In genomic region chr11:316031-316701, GRCh38 we compare ENCODE assay signal across 8 cellular contexts. TPM values are rescaled to one million over a fixed set of nuclear protein-coding genes. Genes with fewer than 3 reads are reported as not detected.
DNase-seq lines count a peak whose midpoint lies in the region; ATAC-seq and TF ChIP-seq lines count a peak whose summit lies in the region.
"Had no signal": no experiment of that assay in that cellular context is flagged by ENCODE, and none has a peak within 500 bp of the region (broad histone marks: within the 10 kb centered on the region; RNA-seq: fewer than 3 reads in every experiment).

No MANE protein-coding gene starts in this region.

- intact Hi-C loops in left lung (cut with DNase I) = no loop called here

- DNase-seq in AG09309 (ENCODE audit: low read depth) (no peak), left lung (peak; percentile 45 to 87), NCI-H748 treated with DMSO at 0.1 percent for 48 hours (lab: John Stamatoyannopoulos, UW) (no peak)
- peak; percentile 72 for DNase-seq in activated CD8-positive, alpha-beta memory T cell treated with anti-CD3 and anti-CD28 coated beads, Interleukin-2, amount 50 U/mL, for 48 hours
- DNase-seq: hypothalamus, NCI-H774 had no signal

- H3K27me3 ChIP-seq in left lung = peaks cover 3 to 8% of the 10 kb centered on the region in 2 donors

- peaks cover 16 to 60% of the 10 kb centered on the region in 2 donors for H3K4me1 ChIP-seq in left lung

- H3K36me3 ChIP-seq in left lung = peaks cover 0 to 13% of the 10 kb centered on the region in 2 donors

- H3K27ac ChIP-seq in left lung = peak overlapping the region; percentile 47 to 91

- ATAC-seq in left lung = no peak
- no peak for ATAC-seq in GM19452 (IDR thresholded peaks at IDR 0.05; ENCODE audit: unreplicated experiment)
- no peak for ATAC-seq in HG03135 (IDR thresholded peaks at IDR 0.05; ENCODE audit: unreplicated experiment)

- no peaks in the 10 kb centered on the region for H3K9me3 ChIP-seq in left lung

- TF ChIP-seq CTCF in AG09309 (IDR thresholded peaks at IDR 0.05; ENCODE audit: control insufficient read depth, insufficient read depth, low read depth, low read length, missing control alignments) = no peak
- no peak for TF ChIP-seq CTCF in left lung (IDR thresholded peaks at IDR 0.05)

- H3K4me3 ChIP-seq in AG09309 (ENCODE audit: control insufficient read depth, low read depth, low read length) (peak overlapping the region; percentile 46), left lung (peak overlapping the region; percentile 5 to 59)

RNA-seq across cellular contexts. Expression of gene IFITM1, which starts 2.3 kb away (rescaled TPM):
- total RNA-seq in left lung = 100 to 1,000 TPM in 1 of 2 donors, 10 to 100 TPM in 1; 98.7 to 149 TPM

RNA-seq across cellular contexts. Expression of gene IFITM3, which starts 4.5 kb away (rescaled TPM):
- total RNA-seq in left lung = 1,000 to 10,000 TPM in 1 of 2 donors, 100 to 1,000 TPM in 1; 724 to 1,115 TPM

RNA-seq across cellular contexts. Expression of gene IFITM2, which starts 8.6 kb away (rescaled TPM):
- total RNA-seq in left lung = 100 to 1,000 TPM; 398 to 886 TPM

RNA-seq across cellular contexts. Expression of gene IFITM5, which starts 16.8 kb away (rescaled TPM):
- total RNA-seq in left lung = not detected

RNA-seq across cellular contexts. Expression of gene PGGHG, which starts 27.2 kb away (rescaled TPM):
- 10 to 100 TPM; 47.7 to 75.3 TPM for total RNA-seq in left lung

Comparison
In these comparisons a context has a peak if more than half of its experiments do, and no peak if none do; other contexts are left out.
1. DNase-seq: peak in activated CD8-positive, alpha-beta memory T cell treated with anti-CD3 and anti-CD28 coated beads, Interleukin-2, amount 50 U/mL, for 48 hours (single experiment) and left lung (2 of 2); none in AG09309 (single experiment) and NCI-H748 treated with DMSO at 0.1 percent for 48 hours (single experiment).